1 cellular context compared by ENCODE assay signal in the genomic region with DNA sequence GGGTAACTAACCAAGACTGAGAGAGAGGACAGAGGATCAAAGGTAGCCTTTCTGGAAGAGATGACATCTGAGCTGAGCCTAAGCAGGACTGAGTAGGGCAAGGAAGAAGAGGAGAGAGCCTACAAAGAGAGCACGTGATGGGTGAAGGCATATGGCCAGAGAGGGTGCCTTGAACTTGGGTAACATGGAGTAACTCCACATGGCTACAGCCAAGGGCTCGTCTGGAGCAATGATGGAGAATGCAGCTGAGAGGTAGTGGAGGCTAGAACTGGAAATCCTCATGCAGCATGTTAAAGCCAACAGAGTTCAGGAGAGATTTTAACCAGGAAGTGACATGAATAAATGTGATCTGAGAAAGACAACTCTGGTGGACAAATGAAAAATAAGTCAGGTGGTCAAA.
TF ChIP-seq lines count a peak whose summit lies in the region.

No MANE protein-coding gene starts in this region.

TF ChIP-seq in K562, 482 proteins besides CTCF, POLR2A, EP300 and RAD21 (continued from another document and continues in another):
- TF ChIP-seq ZNF121 (CRISPR knock-in tag; conservative IDR thresholded peaks at IDR 0.05), result no peak
- no peak for TF ChIP-seq AFF4 (CRISPR knock-in tag; IDR thresholded peaks at IDR 0.05)
- TF ChIP-seq ZNF668 (CRISPR knock-in tag; IDR thresholded peaks at IDR 0.05), result no peak
- no peak for TF ChIP-seq ZNF507 (tag; conservative IDR thresholded peaks at IDR 0.05)
- TF ChIP-seq, protein P1, sequence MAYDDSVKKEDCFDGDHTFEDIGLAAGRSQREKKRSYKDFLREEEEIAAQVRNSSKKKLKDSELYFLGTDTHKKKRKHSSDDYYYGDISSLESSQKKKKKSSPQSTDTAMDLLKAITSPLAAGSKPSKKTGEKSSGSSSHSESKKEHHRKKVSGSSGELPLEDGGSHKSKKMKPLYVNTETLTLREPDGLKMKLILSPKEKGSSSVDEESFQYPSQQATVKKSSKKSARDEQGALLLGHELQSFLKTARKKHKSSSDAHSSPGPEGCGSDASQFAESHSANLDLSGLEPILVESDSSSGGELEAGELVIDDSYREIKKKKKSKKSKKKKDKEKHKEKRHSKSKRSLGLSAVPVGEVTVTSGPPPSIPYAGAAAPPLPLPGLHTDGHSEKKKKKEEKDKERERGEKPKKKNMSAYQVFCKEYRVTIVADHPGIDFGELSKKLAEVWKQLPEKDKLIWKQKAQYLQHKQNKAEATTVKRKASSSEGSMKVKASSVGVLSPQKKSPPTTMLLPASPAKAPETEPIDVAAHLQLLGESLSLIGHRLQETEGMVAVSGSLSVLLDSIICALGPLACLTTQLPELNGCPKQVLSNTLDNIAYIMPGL (CRISPR knock-in tag; IDR thresholded peaks at IDR 0.05), result no peak
- no peak for TF ChIP-seq HCFC1 (IDR thresholded peaks at IDR 0.05; ENCODE audit: low read depth, low read length)
- no peak for TF ChIP-seq ZKSCAN1 (IDR thresholded peaks at IDR 0.05; ENCODE audit: low read depth, low read length)
- TF ChIP-seq TCF7L2 (IDR thresholded peaks at IDR 0.05; ENCODE audit: low read depth, low read length), result no peak
- no peak for TF ChIP-seq ZNF274 (IDR thresholded peaks at IDR 0.05; ENCODE audit: borderline replicate concordance, low read depth, low read length)
- TF ChIP-seq ZBTB40 (IDR thresholded peaks at IDR 0.05), result no peak
- no peak for TF ChIP-seq ZBTB40 (CRISPR knock-in tag; IDR thresholded peaks at IDR 0.05)
- TF ChIP-seq RHOXF2B (CRISPR knock-in tag; conservative IDR thresholded peaks at IDR 0.05), result 0 out of 2 replicates have a peak, but pooled peaks have one; percentile 59
- no peak for TF ChIP-seq PRMT5 (CRISPR knock-in tag; IDR thresholded peaks at IDR 0.05)
- TF ChIP-seq ZNF143 (CRISPR knock-in tag; IDR thresholded peaks at IDR 0.05), result no peak
- peak; percentile 71 for TF ChIP-seq POLR2AphosphoS2 (IDR thresholded peaks at IDR 0.05; ENCODE audit: low read length)
- no peak for TF ChIP-seq SMARCA4 (IDR thresholded peaks at IDR 0.05)
- TF ChIP-seq ZNF696 (CRISPR knock-in tag; conservative IDR thresholded peaks at IDR 0.05), result no peak
- no peak for TF ChIP-seq DLX4 (CRISPR knock-in tag; IDR thresholded peaks at IDR 0.05)
- no peak for TF ChIP-seq ERF (CRISPR knock-in tag; IDR thresholded peaks at IDR 0.05)
- TF ChIP-seq, protein P2, sequence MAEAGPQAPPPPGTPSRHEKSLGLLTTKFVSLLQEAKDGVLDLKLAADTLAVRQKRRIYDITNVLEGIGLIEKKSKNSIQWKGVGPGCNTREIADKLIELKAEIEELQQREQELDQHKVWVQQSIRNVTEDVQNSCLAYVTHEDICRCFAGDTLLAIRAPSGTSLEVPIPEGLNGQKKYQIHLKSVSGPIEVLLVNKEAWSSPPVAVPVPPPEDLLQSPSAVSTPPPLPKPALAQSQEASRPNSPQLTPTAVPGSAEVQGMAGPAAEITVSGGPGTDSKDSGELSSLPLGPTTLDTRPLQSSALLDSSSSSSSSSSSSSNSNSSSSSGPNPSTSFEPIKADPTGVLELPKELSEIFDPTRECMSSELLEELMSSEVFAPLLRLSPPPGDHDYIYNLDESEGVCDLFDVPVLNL (CRISPR knock-in tag; IDR thresholded peaks at IDR 0.05; ENCODE audit: low read depth), result no peak
- TF ChIP-seq, protein P3, sequence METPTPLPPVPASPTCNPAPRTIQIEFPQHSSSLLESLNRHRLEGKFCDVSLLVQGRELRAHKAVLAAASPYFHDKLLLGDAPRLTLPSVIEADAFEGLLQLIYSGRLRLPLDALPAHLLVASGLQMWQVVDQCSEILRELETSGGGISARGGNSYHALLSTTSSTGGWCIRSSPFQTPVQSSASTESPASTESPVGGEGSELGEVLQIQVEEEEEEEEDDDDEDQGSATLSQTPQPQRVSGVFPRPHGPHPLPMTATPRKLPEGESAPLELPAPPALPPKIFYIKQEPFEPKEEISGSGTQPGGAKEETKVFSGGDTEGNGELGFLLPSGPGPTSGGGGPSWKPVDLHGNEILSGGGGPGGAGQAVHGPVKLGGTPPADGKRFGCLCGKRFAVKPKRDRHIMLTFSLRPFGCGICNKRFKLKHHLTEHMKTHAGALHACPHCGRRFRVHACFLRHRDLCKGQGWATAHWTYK (CRISPR knock-in tag; IDR thresholded peaks at IDR 0.05), result no peak
- TF ChIP-seq POLR2B (IDR thresholded peaks at IDR 0.05; ENCODE audit: low read depth, partially characterized antibody), result peak; percentile 31
- no peak for TF ChIP-seq SMC3 (conservative IDR thresholded peaks at IDR 0.05; ENCODE audit: insufficient read depth, low read depth, low read length)
- 0 out of 2 replicates have a peak, but pooled peaks have one; percentile 29 for TF ChIP-seq SUPT5H (IDR thresholded peaks at IDR 0.05)
- TF ChIP-seq PML (IDR thresholded peaks at IDR 0.05; ENCODE audit: low read length), result peak; percentile 11; the same call in 1 of the 2 replicates
- no peak for TF ChIP-seq ZMIZ1 (IDR thresholded peaks at IDR 0.05; ENCODE audit: low read depth in 2 of 2, low read length in 2 of 2)
- no peak for TF ChIP-seq SRSF3 (IDR thresholded peaks at IDR 0.05; ENCODE audit: insufficient read depth, low read length)
- TF ChIP-seq E2F6 (IDR thresholded peaks at IDR 0.05; ENCODE audit: borderline replicate concordance in 1 of 2, extremely low read depth in 1 of 2, insufficient read depth in 1 of 2, insufficient read length in 1 of 2, low read depth in 1 of 2, low read length in 1 of 2, poor library complexity in 1 of 2, severe bottlenecking in 1 of 2), result peak in 1 of 2 experiments; percentile 24
- TF ChIP-seq ZBTB12 (CRISPR knock-in tag; IDR thresholded peaks at IDR 0.05), result no peak
- TF ChIP-seq ZNF583 (CRISPR knock-in tag; IDR thresholded peaks at IDR 0.05), result peak; percentile 36; the same call in 1 of the 2 replicates
- TF ChIP-seq HNRNPUL1 (IDR thresholded peaks at IDR 0.05; ENCODE audit: low read length), result no peak
